ENCODE assay signal across 1 cellular context in genomic region chr9:107375651-107376369, GRCh38.
TF ChIP-seq lines count a peak whose summit lies in the region.

No MANE protein-coding gene starts in this region.

TF ChIP-seq in K562, 482 proteins besides CTCF, POLR2A, EP300 and RAD21 (continued from another document):
- TF ChIP-seq RNF219 (CRISPR knock-in tag; IDR thresholded peaks at IDR 0.05) (no peak), TAF1 (IDR thresholded peaks at IDR 0.05; ENCODE audit: control insufficient read depth, extremely low read depth, insufficient read depth, low read length, severe bottlenecking) (no peak), CEBPB (tag; IDR thresholded peaks at IDR 0.05) (no peak), NR2C1 (IDR thresholded peaks at IDR 0.05) (no peak), NR2C1 (tag; IDR thresholded peaks at IDR 0.05) (0 out of 2 replicates have a peak, but pooled peaks have one; percentile 17), ESRRA (IDR thresholded peaks at IDR 0.05; ENCODE audit: borderline replicate concordance, low read depth) (no peak), EGR1 (conservative IDR thresholded peaks at IDR 0.05) (no peak), DACH1 (IDR thresholded peaks at IDR 0.05; ENCODE audit: partially characterized antibody) (no peak), NR2F6 (CRISPR knock-in tag; IDR thresholded peaks at IDR 0.05) (no peak), RCOR1 (IDR thresholded peaks at IDR 0.05; ENCODE audit: borderline replicate concordance in 1 of 2, low read depth in 2 of 2, low read length in 2 of 2) (peak in 1 of 2 experiments; percentile 74; a peak in 2 of 4 replicates), ERF (CRISPR knock-in tag; IDR thresholded peaks at IDR 0.05) (no peak), HMGXB4 (CRISPR knock-in tag; IDR thresholded peaks at IDR 0.05) (no peak), PKNOX1 (IDR thresholded peaks at IDR 0.05) (peak; percentile 29; the same call in 1 of the 2 replicates), GABPB2 (CRISPR knock-in tag; conservative IDR thresholded peaks at IDR 0.05) (no peak), TRIM25 (IDR thresholded peaks at IDR 0.05; ENCODE audit: borderline replicate concordance) (no peak), ZNF778 (CRISPR knock-in tag; IDR thresholded peaks at IDR 0.05) (no peak), ZNF695 (CRISPR knock-in tag; IDR thresholded peaks at IDR 0.05) (no peak), ZNF134 (CRISPR knock-in tag; conservative IDR thresholded peaks at IDR 0.05) (no peak), L3MBTL2 (IDR thresholded peaks at IDR 0.05) (no peak), SPI1 (IDR thresholded peaks at IDR 0.05; ENCODE audit: borderline replicate concordance, low read depth, low read length) (0 out of 2 replicates have a peak, but pooled peaks have one; percentile 10), MEF2A (IDR thresholded peaks at IDR 0.05; ENCODE audit: control insufficient read depth, low read depth, low read length) (no peak), GTF2A2 (tag; IDR thresholded peaks at IDR 0.05) (no peak), KDM1A (IDR thresholded peaks at IDR 0.05) (peak; percentile 47 to 60; a peak in 3 of 4 replicates), ARID3B (CRISPR knock-in tag; IDR thresholded peaks at IDR 0.05; ENCODE audit: borderline replicate concordance) (no peak), HDAC3 (IDR thresholded peaks at IDR 0.05; ENCODE audit: borderline replicate concordance, partially characterized antibody) (no peak), ZNF184 (CRISPR knock-in tag; IDR thresholded peaks at IDR 0.05) (no peak), HIVEP1 (CRISPR knock-in tag; IDR thresholded peaks at IDR 0.05) (no peak), ZBTB8A (IDR thresholded peaks at IDR 0.05; ENCODE audit: partially characterized antibody) (no peak), MEIS2 (IDR thresholded peaks at IDR 0.05; ENCODE audit: partially characterized antibody) (no peak), ZNF639 (CRISPR knock-in tag; conservative IDR thresholded peaks at IDR 0.05 in 1 of 2, IDR thresholded peaks at IDR 0.05 in 1 of 2) (no peak), CBX5 (IDR thresholded peaks at IDR 0.05; ENCODE audit: borderline replicate concordance, low read depth) (no peak), E2F3 (CRISPR knock-in tag; IDR thresholded peaks at IDR 0.05) (no peak), CBFA2T3 (IDR thresholded peaks at IDR 0.05) (peak; percentile 24; the same call in 1 of the 2 replicates), BHLHE40 (IDR thresholded peaks at IDR 0.05; ENCODE audit: low read length) (0 out of 2 replicates have a peak, but pooled peaks have one; percentile 15), USF2 (CRISPR knock-in tag; IDR thresholded peaks at IDR 0.05) (no peak), ZC3H4 (CRISPR knock-in tag; IDR thresholded peaks at IDR 0.05; ENCODE audit: borderline replicate concordance) (no peak)
TF ChIP-seq in K562: peak in this region for 8.
